In the genomic region with DNA sequence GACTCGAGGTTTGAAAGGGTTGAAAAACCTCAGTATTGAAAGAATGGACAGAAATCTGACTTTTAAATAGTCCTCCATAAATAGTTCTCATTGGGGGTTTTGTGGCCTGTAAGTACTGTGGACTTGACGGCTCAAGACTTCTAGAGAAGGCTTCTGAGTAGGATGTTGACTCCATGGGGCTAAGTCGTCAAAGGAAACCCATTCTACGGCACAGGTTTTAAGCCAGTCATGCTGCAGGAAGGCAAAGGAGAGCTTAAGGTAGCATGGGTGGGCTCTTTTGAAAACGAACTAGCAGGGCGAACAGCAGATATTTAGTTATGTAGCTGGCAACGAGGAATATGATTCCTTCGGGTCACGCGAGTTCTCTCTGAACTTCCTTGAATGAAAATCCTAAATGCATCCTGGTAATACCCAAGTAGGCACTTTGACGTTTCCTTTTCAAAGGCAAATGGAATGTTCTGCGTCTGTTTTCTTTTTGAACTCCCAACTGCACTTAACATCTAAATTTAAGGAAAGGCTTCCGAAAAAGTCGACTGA, we compare ENCODE assay signal across 8 cellular contexts. TPM values are rescaled to one million over a fixed set of nuclear protein-coding genes. Genes with fewer than 3 reads are reported as not detected.
DNase-seq lines count a peak whose midpoint lies in the region; ATAC-seq and TF ChIP-seq lines count a peak whose summit lies in the region.

No MANE protein-coding gene starts in this region.

- ATAC-seq in heart right ventricle (no peak), Right ventricle myocardium inferior (no peak), GM19324 (IDR thresholded peaks at IDR 0.05; ENCODE audit: low FRiP score, unreplicated experiment) (no peak), GM21825 (IDR thresholded peaks at IDR 0.05; ENCODE audit: unreplicated experiment) (no peak)

- peaks cover 0 to 27% (median 0%) of the 10 kb centered on the region in 7 donors for H3K27me3 ChIP-seq in heart right ventricle
- no peaks in the 10 kb centered on the region for H3K27me3 ChIP-seq in vagina

- intact Hi-C loops in heart right ventricle (cut with DNase I), result loop anchor here in 7 of 10 donors (1.0 to 10.0 kb wide), 11 partner anchors 79 to 418 kb away; a partner anchor contains a TSS
- intact Hi-C loops in Right ventricle myocardium inferior (cut with DNase I), result loop anchor here (1.0 to 5.0 kb wide), 3 partner anchors 79 to 279 kb away; no protein-coding TSS in a partner anchor
- intact Hi-C loops in lower leg skin (cut with DNase I; ENCODE audit: low total_unique reads), result loop anchor here (5.0 to 10.0 kb wide), 3 partner anchors 79 to 282 kb away; no protein-coding TSS in a partner anchor
- intact Hi-C loops in vagina (cut with DNase I), result no loop called here

- H3K9me3 ChIP-seq in heart right ventricle, result no peaks in the 10 kb centered on the region
- no peaks in the 10 kb centered on the region for H3K9me3 ChIP-seq in vagina

- TF ChIP-seq CTCF in heart right ventricle (IDR thresholded peaks at IDR 0.05) (no peak), lower leg skin (IDR thresholded peaks at IDR 0.05) (no peak), vagina (IDR thresholded peaks at IDR 0.05) (no peak)

- WGBS in heart right ventricle, 2 donors, result 9 to 11% methylated on average over 14 of the region's 14 CpGs
- 16 to 17% methylated on average over 14 of the region's 14 CpGs for WGBS in lower leg skin, 2 donors

- TF ChIP-seq POLR2A in lower leg skin (IDR thresholded peaks at IDR 0.05) (no peak), vagina (IDR thresholded peaks at IDR 0.05) (no peak)

- no peaks in the 10 kb centered on the region for H3K36me3 ChIP-seq in heart right ventricle
- no peaks in the 10 kb centered on the region for H3K36me3 ChIP-seq in vagina

- H3K27ac ChIP-seq in heart right ventricle, result no peak overlapping the region
- no peak overlapping the region for H3K27ac ChIP-seq in vagina

- peak overlapping the region in 8 of 10 donors; percentile 71 to 91 (median 86) for H3K4me3 ChIP-seq in heart right ventricle
- H3K4me3 ChIP-seq in lower leg skin (ENCODE audit: low read depth, poor library complexity, severe bottlenecking), result peak overlapping the region; percentile 66
- peak overlapping the region; percentile 70 to 74 for H3K4me3 ChIP-seq in vagina

- DNase-seq in heart right ventricle (no peak), Right ventricle myocardium inferior (ENCODE audit: missing footprints) (no peak), astrocyte of the hippocampus (ENCODE audit: low read depth, low spot score) (peak; percentile 13), lower leg skin (ENCODE audit: low spot score in 2 of 2) (no peak), vagina (ENCODE audit: extremely low spot score in 2 of 2) (no peak), SKM-1 treated with dmso at 0.1 percent for 144 hours (lab: John Stamatoyannopoulos, UW; ENCODE audit: unreplicated experiment) (no peak)

- peaks cover 4 to 30% (median 17%) of the 10 kb centered on the region in 9 donors for H3K4me1 ChIP-seq in heart right ventricle
- peaks cover 25% of the 10 kb centered on the region for H3K4me1 ChIP-seq in vagina

RNA-seq across cellular contexts. Expression of a gene that starts 1.1 kb away (rescaled TPM):
- total RNA-seq in heart right ventricle (10 to 100 TPM; 37.1 to 67.1 (median 50.2) TPM), Right ventricle myocardium inferior (55.9 TPM), lower leg skin (100 to 1,000 TPM in 1 of 4 donors, 10 to 100 TPM in 3; 22.9 to 127 (median 35.0) TPM), vagina (42.2 TPM)
- 10 to 100 TPM in 1 of 2 donors, 1 to 10 TPM in 1; 9.6 to 13.5 TPM for polyA plus RNA-seq in heart right ventricle
